Comparison of ENCODE assay signal across 9 cellular contexts in the genomic region with DNA sequence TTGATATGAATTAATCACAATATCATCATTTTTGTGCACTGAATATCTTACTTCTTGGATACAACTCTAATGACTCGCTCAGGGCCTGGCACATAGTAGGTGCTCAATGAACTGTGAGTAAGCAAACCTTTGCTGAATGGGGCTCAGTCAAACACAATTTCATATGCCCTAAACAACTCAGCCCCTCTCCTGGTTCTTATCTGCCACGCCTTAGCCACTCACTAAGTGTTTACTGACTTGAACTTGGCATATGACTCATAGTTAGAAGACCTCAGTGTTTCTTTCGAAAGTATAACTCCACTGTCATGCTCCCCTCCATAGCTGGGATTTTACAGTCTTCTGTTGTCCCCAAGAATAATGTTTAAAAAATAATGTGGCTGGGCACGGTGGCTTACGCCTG. TPM values are rescaled to one million over a fixed set of nuclear protein-coding genes. Genes with fewer than 3 reads are reported as not detected.
A peak's percentile ranks its signal among the peaks of the same experiment; 100 is the strongest.
DNase-seq lines count a peak whose midpoint lies in the region; ATAC-seq and TF ChIP-seq lines count a peak whose summit lies in the region.
"Had no signal": no experiment of that assay in that cellular context is flagged by ENCODE, and none has a peak within 500 bp of the region (broad histone marks: within the 10 kb centered on the region; RNA-seq: fewer than 3 reads in every experiment).

No MANE protein-coding gene starts in this region.

- no peaks in the 10 kb centered on the region for H4K20me1 ChIP-seq in hepatocyte (ENCODE audit: insufficient read depth, poor library complexity, severe bottlenecking)

- no peak overlapping the region for H3K4me3 Mint-ChIP-seq in endodermal cell

- H3K36me3 ChIP-seq in hepatocyte (replicated peaks; ENCODE audit: insufficient read depth, low read depth) (no peaks in the 10 kb centered on the region), endodermal cell (ENCODE audit: control insufficient read depth, insufficient read depth, low read length) (no peaks in the 10 kb centered on the region), transverse colon (no peaks in the 10 kb centered on the region), spleen (no peaks in the 10 kb centered on the region)

- H3K9me3 Mint-ChIP-seq in endodermal cell, result no peaks in the 10 kb centered on the region

- H3K27me3 Mint-ChIP-seq in endodermal cell (ENCODE audit: insufficient read depth), result peaks cover 3% of the 10 kb centered on the region

- H3K9me3 ChIP-seq in hepatocyte (ENCODE audit: low read depth) (no peaks in the 10 kb centered on the region), endodermal cell (ENCODE audit: control insufficient read depth, low read length) (no peaks in the 10 kb centered on the region), transverse colon (no peaks in the 10 kb centered on the region), spleen (no peaks in the 10 kb centered on the region)

- TF ChIP-seq POLR2A in transverse colon (IDR thresholded peaks at IDR 0.05) (no peak), spleen (IDR thresholded peaks at IDR 0.05) (no peak), GM18505 (IDR thresholded peaks at IDR 0.05; ENCODE audit: borderline replicate concordance, extremely low read depth, insufficient read depth, insufficient read length) (no peak)

- H3K27ac ChIP-seq in hepatocyte (peak overlapping the region; percentile 86), endodermal cell (ENCODE audit: low read depth, low read length) (no peak overlapping the region), transverse colon (peak overlapping the region in 2 of 4 donors; percentile 48 to 69), spleen (peak overlapping the region in 4 of 8 donors; percentile 75 to 86 (median 82))

- no peak overlapping the region for H3K4me2 ChIP-seq in hepatocyte

- no peaks in the 10 kb centered on the region for H3K27me3 ChIP-seq in hepatocyte
- no peaks in the 10 kb centered on the region for H3K27me3 ChIP-seq in endodermal cell (ENCODE audit: control insufficient read depth, insufficient read depth, low read length, poor library complexity, severe bottlenecking)
- peaks cover 22% of the 10 kb centered on the region for H3K27me3 ChIP-seq in transverse colon
- H3K27me3 ChIP-seq in spleen (replicated peaks in 1 of 7), result peaks cover 0 to 17% (median 8%) of the 10 kb centered on the region in 7 donors

- ATAC-seq in HG03196 (IDR thresholded peaks at IDR 0.05; ENCODE audit: unreplicated experiment) (peak; percentile 29), GM18505 (IDR thresholded peaks at IDR 0.05; ENCODE audit: unreplicated experiment) (no peak)

- 78% methylated on average over 5 of the region's 5 CpGs for WGBS in hepatocyte (ENCODE audit: low lambda C conversion rate, missing lambda C conversion rate)
- WGBS in endodermal cell (ENCODE audit: insufficient coverage in 1 of 2, insufficient read length in 1 of 2), 2 experiments, result 93 to 98% methylated on average over 4 to 5 of the region's 5 CpGs
- WGBS in transverse colon (ENCODE audit: low coverage in 1 of 2), 2 donors, result 40 to 53% methylated on average over 2 to 5 of the region's 5 CpGs
- 66 to 74% (median 68%) methylated on average over 5 of the region's 5 CpGs for WGBS in spleen, 5 donors

- H3K79me2 ChIP-seq in hepatocyte, result peaks cover 1% of the 10 kb centered on the region

- H3K36me3 Mint-ChIP-seq in endodermal cell (ENCODE audit: low read depth), result no peaks in the 10 kb centered on the region

- peaks cover 7% of the 10 kb centered on the region for H3K4me1 ChIP-seq in hepatocyte (ENCODE audit: insufficient read depth)
- H3K4me1 ChIP-seq in endodermal cell (ENCODE audit: control insufficient read depth, insufficient read depth, low read length), result no peaks in the 10 kb centered on the region
- peaks cover under 1 to 17% (median 13%) of the 10 kb centered on the region in 4 donors for H3K4me1 ChIP-seq in transverse colon
- peaks cover 10 to 69% (median 49%) of the 10 kb centered on the region in 6 donors for H3K4me1 ChIP-seq in spleen

- H3K4me3 ChIP-seq in hepatocyte (no peak overlapping the region), endodermal cell (ENCODE audit: low read length) (no peak overlapping the region), transverse colon (no peak overlapping the region), spleen (no peak overlapping the region)

- intact Hi-C loops in transverse colon (cut with DNase I; ENCODE audit: low total_unique reads) (no loop called here), spleen (cut with DNase I; ENCODE audit: low total_unique reads) (no loop called here)

- in situ Hi-C loops in transverse colon (cut with MboI; ENCODE audit: low pct_ligation_motif_present in 1 of 4, low pct_unique_long_range_greater_than_20kb in 1 of 4, low sequenced_read_pairs in 3 of 4), result no loop called here

- H3K27ac Mint-ChIP-seq in endodermal cell, result no peak overlapping the region

- H3K9ac ChIP-seq in endodermal cell (ENCODE audit: extremely low read depth, low read length, poor library complexity, severe bottlenecking), result no peak overlapping the region

- peaks cover 4% of the 10 kb centered on the region for H3K4me1 Mint-ChIP-seq in endodermal cell

- DNase-seq in COLO829 (ENCODE audit: low spot score) (peak; percentile 61), hepatocyte (ENCODE audit: low spot score) (peak; percentile 64), endodermal cell (no peak), transverse colon (no peak), spleen (no peak)
- DNase-seq in activated CD4-positive, alpha-beta T cell treated with anti-CD3 and anti-CD28 coated beads, Interleukin-2, amount 50 U/mL, for 48 hours, result peak; percentile 31 to 55
- DNase-seq: NCI-H524 treated with DMSO at 0.1 percent for 48 hours had no signal

- TF ChIP-seq EP300 in transverse colon (IDR thresholded peaks at IDR 0.05; ENCODE audit: low read depth), result no peak

- H2AFZ ChIP-seq in hepatocyte, result no peak overlapping the region

- H3K9me2 ChIP-seq in hepatocyte (replicated peaks; ENCODE audit: insufficient read depth), result no peaks in the 10 kb centered on the region

- TF ChIP-seq CTCF in hepatocyte (IDR thresholded peaks at IDR 0.05; ENCODE audit: poor library complexity), result no peak
- no peak for TF ChIP-seq CTCF in endodermal cell (conservative IDR thresholded peaks at IDR 0.05)
- no peak for TF ChIP-seq CTCF in transverse colon (IDR thresholded peaks at IDR 0.05)
- no peak for TF ChIP-seq CTCF in spleen (IDR thresholded peaks at IDR 0.05 in 8 of 11, conservative IDR thresholded peaks at IDR 0.05 in 3 of 11)

RNA-seq across cellular contexts. Expression of a gene that starts 4.8 kb away (rescaled TPM):
- 5.8 and 6.4 TPM in 2 replicates for total RNA-seq in hepatocyte
- polyA plus RNA-seq in hepatocyte, result 3.6 and 7.5 TPM in 2 replicates
- total RNA-seq in endodermal cell, result 10 to 100 TPM; 12.1 to 13.0 TPM
- polyA plus RNA-seq in endodermal cell (2013, experiment 1 of 2), result 1.1 TPM
- polyA plus RNA-seq in endodermal cell (2013, experiment 2 of 2), result 1.2 TPM
- total RNA-seq in transverse colon, result 10 to 100 TPM in 3 of 4 donors, 1 to 10 TPM in 1; 2.6 to 37.4 (median 12.7) TPM
- 1 to 10 TPM; 3.3 to 8.9 (median 3.9) TPM for total RNA-seq in spleen
- 1 to 10 TPM; 1.7 to 3.3 (median 3.1) TPM for polyA plus RNA-seq in spleen

RNA-seq across cellular contexts. Expression of a gene that starts 48.9 kb away (rescaled TPM):
- total RNA-seq in hepatocyte (4.7 and 6.1 TPM in 2 replicates), endodermal cell (not detected), transverse colon (10 to 100 TPM in 3 of 4 donors, 1 to 10 TPM in 1; 4.4 to 29.2 (median 27.3) TPM), spleen (not detected)
- polyA plus RNA-seq in hepatocyte (3.5 and 8.2 TPM in 2 replicates), spleen (not detected)
- not detected for polyA plus RNA-seq in endodermal cell (2013, experiment 1 of 2)
- polyA plus RNA-seq in endodermal cell (2013, experiment 2 of 2), result not detected

Comparison
In these comparisons a context has a peak if more than half of its experiments do, and no peak if none do; other contexts are left out.
1. DNase-seq: peak in COLO829 (single experiment), activated CD4-positive, alpha-beta T cell treated with anti-CD3 and anti-CD28 coated beads, Interleukin-2, amount 50 U/mL, for 48 hours (2 of 2) and hepatocyte (single experiment); none in endodermal cell (single experiment), transverse colon (single experiment) and spleen (single experiment).